In the genomic region with DNA sequence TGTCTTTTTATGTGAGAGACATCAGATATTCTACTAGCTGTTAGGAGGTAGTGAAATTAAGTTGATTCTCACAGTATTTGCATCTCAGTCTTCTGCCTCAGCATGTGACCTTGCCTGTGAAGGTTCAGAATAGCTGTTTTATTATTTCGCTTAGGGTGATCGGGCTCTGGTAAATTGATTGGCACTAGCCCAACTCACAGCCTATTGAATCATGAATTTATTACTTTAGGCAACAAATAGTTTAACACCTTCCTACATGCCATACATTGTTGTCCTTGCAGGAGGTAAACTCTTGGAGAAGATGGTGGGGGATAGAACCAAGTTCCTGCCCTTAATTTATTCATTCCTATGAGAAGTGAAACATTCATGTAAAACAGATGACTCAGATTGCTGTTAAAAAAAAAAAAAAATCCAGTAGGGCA, we compare ENCODE assay signal across 1 cellular context.
TF ChIP-seq lines count a peak whose summit lies in the region.

No MANE protein-coding gene starts in this region.

TF ChIP-seq in GM12878, 131 proteins besides CTCF, POLR2A, EP300 and RAD21 (continued from another document and continues in another):
- no peak for TF ChIP-seq ZBTB40 (IDR thresholded peaks at IDR 0.05; ENCODE audit: borderline replicate concordance)
- TF ChIP-seq POLR2AphosphoS2 (IDR thresholded peaks at IDR 0.05; ENCODE audit: low read depth, low read length) = no peak
- no peak for TF ChIP-seq KDM1A (IDR thresholded peaks at IDR 0.05; ENCODE audit: borderline replicate concordance)
- no peak for TF ChIP-seq ZBTB4 (CRISPR knock-in tag; IDR thresholded peaks at IDR 0.05)
- no peak for TF ChIP-seq SREBF2 (IDR thresholded peaks at IDR 0.05; ENCODE audit: low read length)
- TF ChIP-seq TCF12 (IDR thresholded peaks at IDR 0.05; ENCODE audit: low read depth, low read length) = no peak
- no peak for TF ChIP-seq SMARCA5 (IDR thresholded peaks at IDR 0.05)
- peak; percentile 78 for TF ChIP-seq POLR2AphosphoS5 (IDR thresholded peaks at IDR 0.05; ENCODE audit: low read length)
- TF ChIP-seq HDAC6 (IDR thresholded peaks at IDR 0.05; ENCODE audit: unreplicated experiment) = no peak
- TF ChIP-seq, protein P1, sequence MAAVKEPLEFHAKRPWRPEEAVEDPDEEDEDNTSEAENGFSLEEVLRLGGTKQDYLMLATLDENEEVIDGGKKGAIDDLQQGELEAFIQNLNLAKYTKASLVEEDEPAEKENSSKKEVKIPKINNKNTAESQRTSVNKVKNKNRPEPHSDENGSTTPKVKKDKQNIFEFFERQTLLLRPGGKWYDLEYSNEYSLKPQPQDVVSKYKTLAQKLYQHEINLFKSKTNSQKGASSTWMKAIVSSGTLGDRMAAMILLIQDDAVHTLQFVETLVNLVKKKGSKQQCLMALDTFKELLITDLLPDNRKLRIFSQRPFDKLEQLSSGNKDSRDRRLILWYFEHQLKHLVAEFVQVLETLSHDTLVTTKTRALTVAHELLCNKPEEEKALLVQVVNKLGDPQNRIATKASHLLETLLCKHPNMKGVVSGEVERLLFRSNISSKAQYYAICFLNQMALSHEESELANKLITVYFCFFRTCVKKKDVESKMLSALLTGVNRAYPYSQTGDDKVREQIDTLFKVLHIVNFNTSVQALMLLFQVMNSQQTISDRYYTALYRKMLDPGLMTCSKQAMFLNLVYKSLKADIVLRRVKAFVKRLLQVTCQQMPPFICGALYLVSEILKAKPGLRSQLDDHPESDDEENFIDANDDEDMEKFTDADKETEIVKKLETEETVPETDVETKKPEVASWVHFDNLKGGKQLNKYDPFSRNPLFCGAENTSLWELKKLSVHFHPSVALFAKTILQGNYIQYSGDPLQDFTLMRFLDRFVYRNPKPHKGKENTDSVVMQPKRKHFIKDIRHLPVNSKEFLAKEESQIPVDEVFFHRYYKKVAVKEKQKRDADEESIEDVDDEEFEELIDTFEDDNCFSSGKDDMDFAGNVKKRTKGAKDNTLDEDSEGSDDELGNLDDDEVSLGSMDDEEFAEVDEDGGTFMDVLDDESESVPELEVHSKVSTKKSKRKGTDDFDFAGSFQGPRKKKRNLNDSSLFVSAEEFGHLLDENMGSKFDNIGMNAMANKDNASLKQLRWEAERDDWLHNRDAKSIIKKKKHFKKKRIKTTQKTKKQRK (IDR thresholded peaks at IDR 0.05; ENCODE audit: low read depth, low read length) = no peak
- no peak for TF ChIP-seq MXI1 (IDR thresholded peaks at IDR 0.05; ENCODE audit: low read depth, low read length)
- no peak for TF ChIP-seq SMC3 (IDR thresholded peaks at IDR 0.05; ENCODE audit: borderline replicate concordance, low read length)
- no peak for TF ChIP-seq BACH1 (IDR thresholded peaks at IDR 0.05; ENCODE audit: borderline replicate concordance)
- TF ChIP-seq, protein P2, sequence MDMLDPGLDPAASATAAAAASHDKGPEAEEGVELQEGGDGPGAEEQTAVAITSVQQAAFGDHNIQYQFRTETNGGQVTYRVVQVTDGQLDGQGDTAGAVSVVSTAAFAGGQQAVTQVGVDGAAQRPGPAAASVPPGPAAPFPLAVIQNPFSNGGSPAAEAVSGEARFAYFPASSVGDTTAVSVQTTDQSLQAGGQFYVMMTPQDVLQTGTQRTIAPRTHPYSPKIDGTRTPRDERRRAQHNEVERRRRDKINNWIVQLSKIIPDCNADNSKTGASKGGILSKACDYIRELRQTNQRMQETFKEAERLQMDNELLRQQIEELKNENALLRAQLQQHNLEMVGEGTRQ (IDR thresholded peaks at IDR 0.05; ENCODE audit: borderline replicate concordance, low read depth, low read length) = peak; percentile 55
- TF ChIP-seq EGR1 (IDR thresholded peaks at IDR 0.05; ENCODE audit: borderline replicate concordance in 1 of 2, low read depth in 2 of 2, low read length in 2 of 2) = no peak
- peak; percentile 43 for TF ChIP-seq JUNB (IDR thresholded peaks at IDR 0.05)
- TF ChIP-seq BMI1 (IDR thresholded peaks at IDR 0.05; ENCODE audit: borderline replicate concordance) = no peak
- TF ChIP-seq GATAD2B (conservative IDR thresholded peaks at IDR 0.05; ENCODE audit: low read depth) = no peak
- TF ChIP-seq HDGF (IDR thresholded peaks at IDR 0.05) = no peak
- TF ChIP-seq, protein P3, sequence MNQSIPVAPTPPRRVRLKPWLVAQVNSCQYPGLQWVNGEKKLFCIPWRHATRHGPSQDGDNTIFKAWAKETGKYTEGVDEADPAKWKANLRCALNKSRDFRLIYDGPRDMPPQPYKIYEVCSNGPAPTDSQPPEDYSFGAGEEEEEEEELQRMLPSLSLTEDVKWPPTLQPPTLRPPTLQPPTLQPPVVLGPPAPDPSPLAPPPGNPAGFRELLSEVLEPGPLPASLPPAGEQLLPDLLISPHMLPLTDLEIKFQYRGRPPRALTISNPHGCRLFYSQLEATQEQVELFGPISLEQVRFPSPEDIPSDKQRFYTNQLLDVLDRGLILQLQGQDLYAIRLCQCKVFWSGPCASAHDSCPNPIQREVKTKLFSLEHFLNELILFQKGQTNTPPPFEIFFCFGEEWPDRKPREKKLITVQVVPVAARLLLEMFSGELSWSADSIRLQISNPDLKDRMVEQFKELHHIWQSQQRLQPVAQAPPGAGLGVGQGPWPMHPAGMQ (IDR thresholded peaks at IDR 0.05; ENCODE audit: borderline replicate concordance) = no peak
- TF ChIP-seq, protein P4, sequence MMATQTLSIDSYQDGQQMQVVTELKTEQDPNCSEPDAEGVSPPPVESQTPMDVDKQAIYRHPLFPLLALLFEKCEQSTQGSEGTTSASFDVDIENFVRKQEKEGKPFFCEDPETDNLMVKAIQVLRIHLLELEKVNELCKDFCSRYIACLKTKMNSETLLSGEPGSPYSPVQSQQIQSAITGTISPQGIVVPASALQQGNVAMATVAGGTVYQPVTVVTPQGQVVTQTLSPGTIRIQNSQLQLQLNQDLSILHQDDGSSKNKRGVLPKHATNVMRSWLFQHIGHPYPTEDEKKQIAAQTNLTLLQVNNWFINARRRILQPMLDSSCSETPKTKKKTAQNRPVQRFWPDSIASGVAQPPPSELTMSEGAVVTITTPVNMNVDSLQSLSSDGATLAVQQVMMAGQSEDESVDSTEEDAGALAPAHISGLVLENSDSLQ (IDR thresholded peaks at IDR 0.05) = peak; percentile 57; the same call in 1 of the 2 replicates
- TF ChIP-seq ZSCAN29 (IDR thresholded peaks at IDR 0.05) = no peak
- no peak for TF ChIP-seq TCF7 (IDR thresholded peaks at IDR 0.05; ENCODE audit: borderline replicate concordance)
- TF ChIP-seq TARDBP (IDR thresholded peaks at IDR 0.05; ENCODE audit: borderline replicate concordance) = no peak
- TF ChIP-seq, protein P5, sequence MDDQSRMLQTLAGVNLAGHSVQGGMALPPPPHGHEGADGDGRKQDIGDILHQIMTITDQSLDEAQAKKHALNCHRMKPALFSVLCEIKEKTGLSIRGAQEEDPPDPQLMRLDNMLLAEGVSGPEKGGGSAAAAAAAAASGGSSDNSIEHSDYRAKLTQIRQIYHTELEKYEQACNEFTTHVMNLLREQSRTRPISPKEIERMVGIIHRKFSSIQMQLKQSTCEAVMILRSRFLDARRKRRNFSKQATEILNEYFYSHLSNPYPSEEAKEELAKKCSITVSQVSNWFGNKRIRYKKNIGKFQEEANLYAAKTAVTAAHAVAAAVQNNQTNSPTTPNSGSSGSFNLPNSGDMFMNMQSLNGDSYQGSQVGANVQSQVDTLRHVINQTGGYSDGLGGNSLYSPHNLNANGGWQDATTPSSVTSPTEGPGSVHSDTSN (IDR thresholded peaks at IDR 0.05; ENCODE audit: insufficient replicate concordance, low read depth, low read length) = no peak
- no peak for TF ChIP-seq YY1 (IDR thresholded peaks at IDR 0.05; ENCODE audit: low read depth, low read length)
- TF ChIP-seq GABPA (IDR thresholded peaks at IDR 0.05; ENCODE audit: low read depth) = no peak
- TF ChIP-seq, protein P6, sequence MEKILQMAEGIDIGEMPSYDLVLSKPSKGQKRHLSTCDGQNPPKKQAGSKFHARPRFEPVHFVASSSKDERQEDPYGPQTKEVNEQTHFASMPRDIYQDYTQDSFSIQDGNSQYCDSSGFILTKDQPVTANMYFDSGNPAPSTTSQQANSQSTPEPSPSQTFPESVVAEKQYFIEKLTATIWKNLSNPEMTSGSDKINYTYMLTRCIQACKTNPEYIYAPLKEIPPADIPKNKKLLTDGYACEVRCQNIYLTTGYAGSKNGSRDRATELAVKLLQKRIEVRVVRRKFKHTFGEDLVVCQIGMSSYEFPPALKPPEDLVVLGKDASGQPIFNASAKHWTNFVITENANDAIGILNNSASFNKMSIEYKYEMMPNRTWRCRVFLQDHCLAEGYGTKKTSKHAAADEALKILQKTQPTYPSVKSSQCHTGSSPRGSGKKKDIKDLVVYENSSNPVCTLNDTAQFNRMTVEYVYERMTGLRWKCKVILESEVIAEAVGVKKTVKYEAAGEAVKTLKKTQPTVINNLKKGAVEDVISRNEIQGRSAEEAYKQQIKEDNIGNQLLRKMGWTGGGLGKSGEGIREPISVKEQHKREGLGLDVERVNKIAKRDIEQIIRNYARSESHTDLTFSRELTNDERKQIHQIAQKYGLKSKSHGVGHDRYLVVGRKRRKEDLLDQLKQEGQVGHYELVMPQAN (conservative IDR thresholded peaks at IDR 0.05) = no peak; the same call in 1 of the 2 replicates
- no peak for TF ChIP-seq SREBF1 (IDR thresholded peaks at IDR 0.05; ENCODE audit: low read length)
- no peak for TF ChIP-seq PAX5 (IDR thresholded peaks at IDR 0.05; ENCODE audit: borderline replicate concordance, low read depth, low read length)
- no peak for TF ChIP-seq WRNIP1 (IDR thresholded peaks at IDR 0.05; ENCODE audit: borderline replicate concordance, low read depth, low read length)
- peak; percentile 93 for TF ChIP-seq RAD51 (IDR thresholded peaks at IDR 0.05)
- no peak for TF ChIP-seq NR2C1 (IDR thresholded peaks at IDR 0.05)
- no peak for TF ChIP-seq HSF1 (IDR thresholded peaks at IDR 0.05; ENCODE audit: low read depth, low read length)
- TF ChIP-seq RELA (IDR thresholded peaks at IDR 0.05; ENCODE audit: borderline replicate concordance, partially characterized antibody) = no peak
